Comparison of ENCODE assay signal across 17 cellular contexts in the genomic region with DNA sequence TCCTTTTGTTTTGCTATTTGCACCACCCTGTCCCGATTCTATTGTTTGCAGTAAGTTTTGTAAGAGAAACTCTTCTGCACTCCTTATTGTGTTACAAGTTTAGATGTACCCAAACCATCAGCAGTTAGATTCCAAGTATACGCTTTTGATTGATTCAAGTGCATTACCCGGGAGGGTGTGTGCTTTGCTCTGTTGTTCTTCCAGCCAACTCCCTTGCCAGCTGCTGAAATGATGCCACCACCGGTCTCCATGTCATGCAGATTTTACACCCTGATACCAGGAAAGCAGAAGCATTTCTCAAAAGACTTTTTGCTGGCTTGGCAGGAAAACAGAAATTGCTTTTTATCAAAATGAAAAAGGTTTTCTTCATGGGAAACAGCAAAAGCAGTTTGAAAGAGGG.
DNase-seq lines count a peak whose midpoint lies in the region; ATAC-seq and TF ChIP-seq lines count a peak whose summit lies in the region.
"Had no signal": no experiment of that assay in that cellular context is flagged by ENCODE, and none has a peak within 500 bp of the region (broad histone marks: within the 10 kb centered on the region; RNA-seq: fewer than 3 reads in every experiment).

No MANE protein-coding gene starts in this region.

- H3K4me1 ChIP-seq in left ventricle myocardium inferior: peaks cover 11% of the 10 kb centered on the region
- H3K4me1 ChIP-seq in upper lobe of right lung: no peaks in the 10 kb centered on the region
- H3K4me1 ChIP-seq: Caco-2 had no signal

- H3K9me3 ChIP-seq in left ventricle myocardium inferior (replicated peaks): peaks cover 9% of the 10 kb centered on the region
- H3K9me3 ChIP-seq in upper lobe of right lung: no peaks in the 10 kb centered on the region
- H3K9me3 ChIP-seq: Caco-2 had no signal

- no peaks in the 10 kb centered on the region for H3K36me3 ChIP-seq in left ventricle myocardium inferior
- H3K36me3 ChIP-seq in upper lobe of right lung: no peaks in the 10 kb centered on the region

- no peak overlapping the region for H3K27ac ChIP-seq in left ventricle myocardium inferior (replicated peaks)
- H3K27ac ChIP-seq in upper lobe of right lung: no peak overlapping the region

- DNase-seq in NCI-H748 (lab: John Stamatoyannopoulos, UW; ENCODE audit: unreplicated experiment) (peak; percentile 12), NCI-H748 treated with DMSO at 0.1 percent for 48 hours (lab: John Stamatoyannopoulos, UW) (no peak), left ventricle myocardium superior (no peak), left ventricle myocardium inferior (no peak), upper lobe of right lung (no peak), NCI-H1092 treated with DMSO at 0.1 percent for 48 hours (lab: John Stamatoyannopoulos, UW) (no peak), NCI-H1417 (lab: John Stamatoyannopoulos, UW) (no peak)
- peak; percentile 14 for DNase-seq in central memory CD4-positive, alpha-beta T cell
- DNase-seq: amniotic stem cell; Caco-2; dermis blood vessel endothelial cell; H9; NCI-H2029 treated with DMSO at 0.1 percent for 48 hours; small intestine; stimulated activated CD4-positive, alpha-beta T cell treated with anti-CD3 and anti-CD28 coated beads, Interleukin-4, amount 100 ng/mL, for 1 hour; stimulated activated naive CD8-positive, alpha-beta T cell treated with anti-CD3 and anti-CD28 coated beads, Interleukin-15, amount 100 ng/mL, for 72 hours had no signal

- TF ChIP-seq CTCF in left ventricle myocardium inferior (IDR thresholded peaks at IDR 0.05; ENCODE audit: borderline replicate concordance) (no peak), upper lobe of right lung (IDR thresholded peaks at IDR 0.05) (no peak)

- H3K4me3 ChIP-seq in left ventricle myocardium inferior (no peak overlapping the region), upper lobe of right lung (no peak overlapping the region)
- H3K4me3 ChIP-seq: K562 had no signal

- H3K27me3 ChIP-seq in left ventricle myocardium inferior (ENCODE audit: low read depth): no peaks in the 10 kb centered on the region
- no peaks in the 10 kb centered on the region for H3K27me3 ChIP-seq in upper lobe of right lung

- ATAC-seq in left ventricle myocardium superior (peak; percentile 71), upper lobe of right lung (peak; percentile 63)
- ATAC-seq: K562; stimulated activated naive CD8-positive, alpha-beta T cell treated with anti-CD3 and anti-CD28 coated beads, Interleukin-15, amount 100 ng/mL, for 72 hours had no signal

- intact Hi-C loops in left ventricle myocardium superior (cut with micrococcal nuclease) (no loop called here), left ventricle myocardium inferior (cut with micrococcal nuclease) (no loop called here), upper lobe of right lung (cut with DNase I) (no loop called here)

Comparison
In these comparisons a context has a peak if more than half of its experiments do, and no peak if none do; other contexts are left out.
1. DNase-seq: peak in NCI-H748 (single experiment) and central memory CD4-positive, alpha-beta T cell (single experiment); none in NCI-H748 treated with DMSO at 0.1 percent for 48 hours (single experiment), left ventricle myocardium superior (single experiment), left ventricle myocardium inferior (single experiment), upper lobe of right lung (single experiment), NCI-H1092 treated with DMSO at 0.1 percent for 48 hours (single experiment) and NCI-H1417 (0 of 3).